8 cellular contexts compared by ENCODE assay signal in genomic region chr15:63598467-63599400, GRCh38. TPM values are rescaled to one million over a fixed set of nuclear protein-coding genes. Genes with fewer than 3 reads are reported as not detected.
DNase-seq lines count a peak whose midpoint lies in the region; ATAC-seq and TF ChIP-seq lines count a peak whose summit lies in the region.

No MANE protein-coding gene starts in this region.

- H3K36me3 Mint-ChIP-seq in activated T-cell treated with anti-CD3 and anti-CD28 coated beads, Interleukin-2, amount 50 U/mL, for 4 hours (ENCODE audit: insufficient read depth): peaks cover 7% of the 10 kb centered on the region
- H3K36me3 Mint-ChIP-seq in MCF 10A (ENCODE audit: insufficient read depth, unreplicated experiment) (peaks cover 26% of the 10 kb centered on the region), type B pancreatic cell (peaks cover 9% of the 10 kb centered on the region)

- peak overlapping the region; percentile 84 for H3K9ac ChIP-seq in mucosa of stomach (ENCODE audit: low read length)

- no peaks in the 10 kb centered on the region for H3K36me3 ChIP-seq in mucosa of stomach (ENCODE audit: control insufficient read depth, insufficient read depth, low read length)

- BruUV-seq in MCF 10A (replicated peaks; lab: Mats Ljungman, UMichigan): no TSS peak

- no peaks in the 10 kb centered on the region for H3K9me3 Mint-ChIP-seq in activated T-cell treated with anti-CD3 and anti-CD28 coated beads, Interleukin-2, amount 50 U/mL, for 4 hours
- no peaks in the 10 kb centered on the region for H3K9me3 Mint-ChIP-seq in MCF 10A (ENCODE audit: unreplicated experiment)
- no peaks in the 10 kb centered on the region for H3K9me3 Mint-ChIP-seq in type B pancreatic cell

- TF ChIP-seq CTCF in MCF 10A (IDR thresholded peaks at IDR 0.05; ENCODE audit: unreplicated experiment) (no peak), type B pancreatic cell (conservative IDR thresholded peaks at IDR 0.05) (no peak)

- H3K27me3 Mint-ChIP-seq in activated T-cell treated with anti-CD3 and anti-CD28 coated beads, Interleukin-2, amount 50 U/mL, for 4 hours (ENCODE audit: low read depth): no peaks in the 10 kb centered on the region
- no peaks in the 10 kb centered on the region for H3K27me3 Mint-ChIP-seq in MCF 10A (ENCODE audit: insufficient read depth, unreplicated experiment)
- H3K27me3 Mint-ChIP-seq in type B pancreatic cell: no peaks in the 10 kb centered on the region

- no peaks in the 10 kb centered on the region for H3K9me3 ChIP-seq in mucosa of stomach (ENCODE audit: control insufficient read depth, low read length)

- H3K4me3 Mint-ChIP-seq in activated T-cell treated with anti-CD3 and anti-CD28 coated beads, Interleukin-2, amount 50 U/mL, for 4 hours: peak overlapping the region; percentile 87
- H3K4me3 Mint-ChIP-seq in MCF 10A (ENCODE audit: unreplicated experiment) (peak overlapping the region; percentile 83), type B pancreatic cell (peak overlapping the region; percentile 80)

- ATAC-seq in activated T-cell treated with anti-CD3 and anti-CD28 coated beads, Interleukin-2, amount 50 U/mL, for 4 hours: no peak

- DNase-seq in activated T-cell treated with anti-CD3 and anti-CD28 coated beads, Interleukin-2, amount 50 U/mL, for 4 hours: no peak
- DNase-seq in activated T-cell treated with anti-CD3 and anti-CD28 coated beads for 4 hours (no peak), MCF 10A (ENCODE audit: unreplicated experiment) (no peak), type B pancreatic cell (ENCODE audit: extremely low spot score, unreplicated experiment) (no peak), T1000 (lab: John Stamatoyannopoulos, UW) (no peak), activated gamma-delta T cell (lab: John Stamatoyannopoulos, UW) (no peak)
- DNase-seq in stimulated activated CD4-positive, alpha-beta T cell treated with anti-CD3 and anti-CD28 coated beads, Interleukin-4, amount 100 ng/mL, for 1 hour: no peak

- H3K4me1 ChIP-seq in mucosa of stomach (ENCODE audit: control insufficient read depth, insufficient read depth, low read length): peaks cover 34% of the 10 kb centered on the region

- H3K4me1 Mint-ChIP-seq in activated T-cell treated with anti-CD3 and anti-CD28 coated beads, Interleukin-2, amount 50 U/mL, for 4 hours (ENCODE audit: low read depth): peaks cover 63% of the 10 kb centered on the region
- peaks cover 11% of the 10 kb centered on the region for H3K4me1 Mint-ChIP-seq in MCF 10A (ENCODE audit: insufficient read depth, unreplicated experiment)
- peaks cover 28% of the 10 kb centered on the region for H3K4me1 Mint-ChIP-seq in type B pancreatic cell (ENCODE audit: unreplicated experiment)

- no peaks in the 10 kb centered on the region for H3K27me3 ChIP-seq in mucosa of stomach (ENCODE audit: control insufficient read depth, insufficient read depth, low read length)

- H3K27ac Mint-ChIP-seq in MCF 10A (ENCODE audit: low read depth, unreplicated experiment): peak overlapping the region; percentile 27
- peak overlapping the region; percentile 76 for H3K27ac Mint-ChIP-seq in type B pancreatic cell

- H3K4me3 ChIP-seq in mucosa of stomach (ENCODE audit: low read length): peak overlapping the region; percentile 43

- POLR2A ChIA-PET in MCF 10A (lab: Yijun Ruan, JAX): interaction anchor here (0.6 to 11.1 kb wide), 28 partner anchors 10 to 495 kb away, joined by 3 to 186 read pairs (median 5); partner anchors contain the start of genes CIAO2A and USP3

- intact Hi-C loops in MCF 10A (cut with micrococcal nuclease): loop anchor here (1.0 kb wide), 3 partner anchors 94 to 309 kb away; partner anchors contain the start of gene USP3

- CTCF ChIA-PET in MCF 10A (lab: Yijun Ruan, JAX): interaction anchor here (0.6 to 3.4 kb wide), 27 partner anchors 9 to 469 kb away, joined by 3 to 41 read pairs (median 5); partner anchors contain the start of gene USP3

RNA-seq across cellular contexts. Expression of gene FBXL22, which starts 1.5 kb away (rescaled TPM):
- total RNA-seq in activated T-cell treated with anti-CD3 and anti-CD28 coated beads, Interleukin-2, amount 50 U/mL, for 4 hours: 1 to 10 TPM in 1 of 3 donors, under 1 TPM in 2; 0.79 to 1.2 (median 0.87) TPM
- total RNA-seq in MCF 10A (2022): 0.39 and 0.58 TPM in 2 replicates
- 0.45 and 1.1 TPM in 2 replicates for total RNA-seq in type B pancreatic cell (ENCODE audit: low replicate concordance)
